Comparison of ENCODE assay signal across 20 cellular contexts in the genomic region with DNA sequence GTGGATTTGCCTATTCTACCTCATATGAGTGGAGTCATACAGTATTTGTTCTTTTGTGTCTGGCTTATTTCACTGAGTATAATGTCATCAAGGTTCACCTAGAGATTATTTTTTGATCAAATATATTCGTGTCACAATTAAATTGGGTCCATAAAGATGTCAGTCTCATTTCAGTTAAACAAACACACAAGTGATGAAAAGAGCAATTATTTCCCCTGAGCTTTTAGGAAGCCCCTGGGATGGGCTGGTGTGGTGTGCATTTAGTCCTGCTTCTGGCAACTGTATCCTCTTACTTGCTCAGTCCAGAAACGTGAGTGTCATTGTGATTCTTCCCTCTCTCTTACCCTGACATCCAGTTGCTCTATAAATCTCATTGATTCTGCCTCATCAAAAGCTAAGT. TPM values are rescaled to one million over a fixed set of nuclear protein-coding genes. Genes with fewer than 3 reads are reported as not detected.
"Had no signal": no experiment of that assay in that cellular context is flagged by ENCODE, and none has a peak within 500 bp of the region (broad histone marks: within the 10 kb centered on the region; RNA-seq: fewer than 3 reads in every experiment).

No MANE protein-coding gene starts in this region.

- H3K27ac ChIP-seq: breast epithelium, Peyer's patch, SJSA1 had no signal

- FAIRE-seq: K562 had no signal

- H3K4me1 ChIP-seq: breast epithelium, Peyer's patch, SJSA1 had no signal

- H3K4me3 Mint-ChIP-seq: activated CD8-positive, alpha-beta T cell treated with anti-CD3 and anti-CD28 coated beads for 36 hours; T-helper 1 cell treated with Interleukin-12 subunit alpha and Interleukin-12 subunit beta and Interleukin-4 antibody, amounts not matched to agents 30 μg/mL and 1 μg/mL, for 36 hours had no signal

- H3K27ac Mint-ChIP-seq: activated CD8-positive, alpha-beta T cell treated with anti-CD3 and anti-CD28 coated beads for 36 hours; T-helper 1 cell treated with Interleukin-12 subunit alpha and Interleukin-12 subunit beta and Interleukin-4 antibody, amounts not matched to agents 30 μg/mL and 1 μg/mL, for 36 hours had no signal

- H3K36me3 ChIP-seq: breast epithelium, Peyer's patch, SJSA1 had no signal

- H3K27me3 ChIP-seq: breast epithelium, Peyer's patch, SJSA1 had no signal

- H3K9me3 ChIP-seq: breast epithelium, Peyer's patch, SJSA1 had no signal

- H3K9me3 Mint-ChIP-seq: activated CD8-positive, alpha-beta T cell treated with anti-CD3 and anti-CD28 coated beads for 36 hours; T-helper 1 cell treated with Interleukin-12 subunit alpha and Interleukin-12 subunit beta and Interleukin-4 antibody, amounts not matched to agents 30 μg/mL and 1 μg/mL, for 36 hours had no signal

- H3K4me3 ChIP-seq: breast epithelium, K562, Peyer's patch, SJSA1 had no signal

- DNase-seq: activated CD4-positive, alpha-beta T cell treated with anti-CD3 and anti-CD28 coated beads for 4 hours; activated CD8-positive, alpha-beta memory T cell treated with anti-CD3 and anti-CD28 coated beads, Interleukin-2, amount 50 U/mL, for 48 hours; activated CD8-positive, alpha-beta T cell treated with anti-CD3 and anti-CD28 coated beads for 36 hours; activated naive CD4-positive, alpha-beta T cell treated with anti-CD3 and anti-CD28 coated beads, Interleukin-2, amount 50 U/mL, for 16 hours; activated T-cell treated with anti-CD3 and anti-CD28 coated beads, Interleukin-2, amount 50 U/mL, for 1 hour; aorta; caudate nucleus; NCI-H1048; NCI-H1930; NCI-H2107; NCI-H82; Peyer's patch; SHP77 had no signal

RNA-seq across cellular contexts. Expression of gene CARTPT, which starts 52.8 kb away (rescaled TPM):
- total RNA-seq: activated CD8-positive, alpha-beta T cell treated with anti-CD3 and anti-CD28 coated beads for 36 hours; aorta; breast epithelium; chondrocyte; K562; LHCN-M2; M059J; Peyer's patch; SJSA1 had no signal
- polyA plus RNA-seq: K562 had no signal
